ENCODE assay signal across 17 cellular contexts in genomic region chr1:214537872-214538473, GRCh38.
"Had no signal": no experiment of that assay in that cellular context is flagged by ENCODE, and none has a peak within 500 bp of the region (broad histone marks: within the 10 kb centered on the region; RNA-seq: fewer than 3 reads in every experiment).

No MANE protein-coding gene starts in this region.

- H3K9ac ChIP-seq: parathyroid adenoma had no signal

- H3K4me3 ChIP-seq: ascending aorta, cardiac muscle cell, thyroid gland, uterus had no signal

- H3K9me3 Mint-ChIP-seq: activated naive CD4-positive, alpha-beta T cell treated with anti-CD3 and anti-CD28 coated beads, Interleukin-2, amount 10 ng/mL, durations not matched to agents 7 days and 5 days; activated T-helper 17 cell treated with anti-CD3 and anti-CD28 coated beads, Interleukin-2, amount 50 U/mL, for 72 hours; neural crest cell; stimulated activated memory B cell treated with anti-CD40 and anti-IgM and Interleukin-4, amounts not matched to agents 10 μg/mL and 1 μg/mL and 100 μg/mL, for 72 hours had no signal

- H3K36me3 Mint-ChIP-seq: activated naive CD4-positive, alpha-beta T cell treated with anti-CD3 and anti-CD28 coated beads, Interleukin-2, amount 10 ng/mL, durations not matched to agents 7 days and 5 days; stimulated activated memory B cell treated with anti-CD40 and anti-IgM and Interleukin-4, amounts not matched to agents 10 μg/mL and 1 μg/mL and 100 μg/mL, for 72 hours had no signal

- H3K36me3 ChIP-seq: cardiac muscle cell, thyroid gland, uterus had no signal

- H3K4me1 Mint-ChIP-seq: activated naive CD4-positive, alpha-beta T cell treated with anti-CD3 and anti-CD28 coated beads, Interleukin-2, amount 10 ng/mL, durations not matched to agents 7 days and 5 days; activated T-helper 17 cell treated with anti-CD3 and anti-CD28 coated beads, Interleukin-2, amount 50 U/mL, for 72 hours; stimulated activated memory B cell treated with anti-CD40 and anti-IgM and Interleukin-4, amounts not matched to agents 10 μg/mL and 1 μg/mL and 100 μg/mL, for 72 hours had no signal

- H3K9me3 ChIP-seq: ascending aorta, thyroid gland, uterus had no signal

- DNase-seq: activated CD4-positive, alpha-beta T cell treated with anti-CD3 and anti-CD28 coated beads, Interleukin-2, amount 50 U/mL, for 1 hour; activated CD8-positive, alpha-beta memory T cell treated with anti-CD3 and anti-CD28 coated beads for 24 hours; activated naive CD4-positive, alpha-beta T cell treated with anti-CD3 and anti-CD28 coated beads, Interleukin-2, amount 10 ng/mL, durations not matched to agents 7 days and 5 days; kidney glomerular epithelial cell; stimulated activated CD4-positive, alpha-beta T cell treated with anti-CD3 and anti-CD28 coated beads, Interleukin-2, amount 100 ng/mL, for 48 hours; SW 1271; uterus had no signal

- H3K27ac Mint-ChIP-seq: activated naive CD4-positive, alpha-beta T cell treated with anti-CD3 and anti-CD28 coated beads, Interleukin-2, amount 10 ng/mL, durations not matched to agents 7 days and 5 days; activated T-helper 17 cell treated with anti-CD3 and anti-CD28 coated beads, Interleukin-2, amount 50 U/mL, for 72 hours; stimulated activated memory B cell treated with anti-CD40 and anti-IgM and Interleukin-4, amounts not matched to agents 10 μg/mL and 1 μg/mL and 100 μg/mL, for 72 hours had no signal

- H3K27me3 ChIP-seq: ascending aorta, thyroid gland, uterus had no signal

- H3K4me3 Mint-ChIP-seq: activated naive CD4-positive, alpha-beta T cell treated with anti-CD3 and anti-CD28 coated beads, Interleukin-2, amount 10 ng/mL, durations not matched to agents 7 days and 5 days; activated T-helper 17 cell treated with anti-CD3 and anti-CD28 coated beads, Interleukin-2, amount 50 U/mL, for 72 hours; neural crest cell; stimulated activated memory B cell treated with anti-CD40 and anti-IgM and Interleukin-4, amounts not matched to agents 10 μg/mL and 1 μg/mL and 100 μg/mL, for 72 hours had no signal

- H3K27ac ChIP-seq: ascending aorta, cardiac muscle cell, parathyroid adenoma, thyroid gland, uterus had no signal

- H3K4me1 ChIP-seq: parathyroid adenoma, uterus had no signal

- ATAC-seq: activated T-helper 17 cell treated with anti-CD3 and anti-CD28 coated beads, Interleukin-2, amount 50 U/mL, for 72 hours; esophagus mucosa; stimulated activated memory B cell treated with anti-CD40 and anti-IgM and Interleukin-4, amounts not matched to agents 10 μg/mL and 1 μg/mL and 100 μg/mL, for 72 hours had no signal

- H2AFZ ChIP-seq: parathyroid adenoma had no signal

- FAIRE-seq: colon, endometrium had no signal

- H3K79me2 ChIP-seq: parathyroid adenoma had no signal
